9 cellular contexts compared by ENCODE assay signal in genomic region chr4:152278505-152279301, GRCh38.
DNase-seq lines count a peak whose midpoint lies in the region; ATAC-seq and FAIRE-seq lines count a peak whose summit lies in the region.
"Had no signal": no experiment of that assay in that cellular context is flagged by ENCODE, and none has a peak within 500 bp of the region (broad histone marks: within the 10 kb centered on the region; RNA-seq: fewer than 3 reads in every experiment).

No MANE protein-coding gene starts in this region.

- ATAC-seq in GM19324 (IDR thresholded peaks at IDR 0.05; ENCODE audit: low FRiP score, unreplicated experiment) (peak; percentile 76), HG03039 (IDR thresholded peaks at IDR 0.05; ENCODE audit: unreplicated experiment) (peak; percentile 44), GM21737 (IDR thresholded peaks at IDR 0.05; ENCODE audit: unreplicated experiment) (no peak)

- no peak for FAIRE-seq in RCC 7860 (lab: Jason Lieb, UNC)

- DNase-seq in RPMI7951 (ENCODE audit: low read depth) = peak; percentile 67
- DNase-seq in posterior vena cava (ENCODE audit: low spot score) = peak; percentile 47
- DNase-seq in RCC 7860 (ENCODE audit: low spot score) = no peak
- no peak for DNase-seq in AG08395 (ENCODE audit: low spot score)
- DNase-seq in NCI-H2227 treated with DMSO at 0.1 percent for 48 hours (lab: John Stamatoyannopoulos, UW) = no peak
- DNase-seq: naive B cell had no signal

- intact Hi-C loops in posterior vena cava (cut with DNase I) = no loop called here

Comparison
In these comparisons a context has a peak if more than half of its experiments do, and no peak if none do; other contexts are left out.
1. DNase-seq: peak in RPMI7951 (single experiment) and posterior vena cava (single experiment); none in RCC 7860 (single experiment), AG08395 (single experiment) and NCI-H2227 treated with DMSO at 0.1 percent for 48 hours (single experiment).